In the genomic region with DNA sequence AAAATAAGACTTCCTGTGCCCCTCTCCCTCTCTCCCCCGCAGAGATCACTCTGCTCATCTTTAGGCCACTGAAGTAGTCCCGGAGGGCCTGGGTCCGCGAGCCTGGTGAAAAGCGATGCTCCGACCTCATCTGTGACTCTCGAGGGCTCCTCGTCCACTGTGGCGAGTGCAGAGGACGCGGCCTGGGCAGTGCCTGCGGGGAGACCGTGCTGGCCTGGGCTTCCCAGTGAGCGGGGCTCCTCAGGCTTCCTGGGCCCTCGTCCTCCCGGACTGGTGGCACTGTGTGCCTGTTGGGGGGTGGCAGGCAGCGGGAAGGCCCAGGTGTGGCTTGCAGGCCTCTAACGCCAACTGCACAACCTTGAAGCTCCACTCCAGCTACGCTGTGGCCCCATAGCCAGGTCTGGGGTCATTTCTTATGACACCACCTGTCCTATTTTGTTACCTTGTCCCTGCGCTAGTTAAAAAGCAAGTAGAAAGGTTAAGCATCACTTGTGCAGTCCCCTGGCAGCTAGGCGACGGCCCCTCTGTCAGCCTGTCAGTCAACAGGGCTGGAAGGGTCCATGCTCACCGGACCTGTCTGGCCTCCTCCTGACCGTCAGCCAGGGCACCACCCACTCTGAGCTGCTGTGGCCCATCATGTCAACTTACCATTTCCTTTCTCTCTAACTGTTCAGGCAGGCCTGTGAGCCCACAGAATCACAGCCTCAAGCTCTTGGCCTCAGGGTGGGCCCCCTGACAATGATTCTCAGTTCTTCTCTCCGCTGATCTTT, we compare ENCODE assay signal across 23 cellular contexts. TPM values are rescaled to one million over a fixed set of nuclear protein-coding genes. Genes with fewer than 3 reads are reported as not detected.
"Had no signal": no experiment of that assay in that cellular context is flagged by ENCODE, and none has a peak within 500 bp of the region (broad histone marks: within the 10 kb centered on the region; RNA-seq: fewer than 3 reads in every experiment).

No MANE protein-coding gene starts in this region.

- ATAC-seq: WTC11 had no signal

- H3K9me3 Mint-ChIP-seq: activated CD4-positive, alpha-beta T cell treated with anti-CD3 and anti-CD28 coated beads, Interleukin-2, amount 10 ng/mL, durations not matched to agents 24 days and 14 days; activated naive CD4-positive, alpha-beta T cell treated with anti-CD3 and anti-CD28 coated beads, Interleukin-2, amount 50 U/mL, for 24 hours; activated T-cell treated with anti-CD3 and anti-CD28 coated beads, Interleukin-2, amount 50 U/mL, for 24 hours; activated T-helper 1 cell treated with anti-CD3 and anti-CD28 coated beads, Interleukin-12 subunit alpha, Interleukin-12 subunit beta, Interleukin-2, Interleukin-4 antibody, amounts not matched to agents 30 ng/mL and 10 ng/mL and 1 ng/mL, durations not matched to agents 14 hours and 24 hours and 36 hours; central memory CD8-positive, alpha-beta T cell; T-helper 1 cell treated with Interleukin-12 subunit alpha and Interleukin-12 subunit beta and Interleukin-4 antibody, amounts not matched to agents 30 μg/mL and 1 μg/mL, for 36 hours; WTC11 had no signal

- H3K4me1 Mint-ChIP-seq: activated CD4-positive, alpha-beta T cell treated with anti-CD3 and anti-CD28 coated beads, Interleukin-2, amount 10 ng/mL, durations not matched to agents 24 days and 14 days; activated naive CD4-positive, alpha-beta T cell treated with anti-CD3 and anti-CD28 coated beads, Interleukin-2, amount 50 U/mL, for 24 hours; central memory CD8-positive, alpha-beta T cell had no signal

- H3K27ac Mint-ChIP-seq: activated CD4-positive, alpha-beta T cell treated with anti-CD3 and anti-CD28 coated beads, Interleukin-2, amount 10 ng/mL, durations not matched to agents 24 days and 14 days; activated naive CD4-positive, alpha-beta T cell treated with anti-CD3 and anti-CD28 coated beads, Interleukin-2, amount 50 U/mL, for 24 hours; activated T-cell treated with anti-CD3 and anti-CD28 coated beads, Interleukin-2, amount 50 U/mL, for 24 hours; activated T-helper 1 cell treated with anti-CD3 and anti-CD28 coated beads, Interleukin-12 subunit alpha, Interleukin-12 subunit beta, Interleukin-2, Interleukin-4 antibody, amounts not matched to agents 30 ng/mL and 10 ng/mL and 1 ng/mL, durations not matched to agents 14 hours and 24 hours and 36 hours; T-helper 1 cell treated with Interleukin-12 subunit alpha and Interleukin-12 subunit beta and Interleukin-4 antibody, amounts not matched to agents 30 μg/mL and 1 μg/mL, for 36 hours; WTC11 had no signal

- DNase-seq: activated CD4-positive, alpha-beta T cell treated with anti-CD3 and anti-CD28 coated beads, Interleukin-2, amount 10 ng/mL, durations not matched to agents 24 days and 14 days; activated CD4-positive, alpha-beta T cell treated with anti-CD3 and anti-CD28 coated beads, Interleukin-2, amount 50 U/mL, for 48 hours; activated CD4-positive, CD25-positive, alpha-beta regulatory T cell treated with anti-CD3 and anti-CD28 coated beads, Interleukin-2, amount 50 U/mL, for 72 hours; activated effector memory CD4-positive, alpha-beta T cell treated with Interleukin-2 at 50 U/mL for 16 hours; activated naive CD4-positive, alpha-beta T cell; activated T-cell treated with anti-CD3 and anti-CD28 coated beads, Interleukin-2, amount 50 U/mL, for 24 hours; aorta; Karpas-422; NCI-H1105 treated with DMSO at 0.1 percent for 48 hours; NCI-H1436 treated with DMSO at 0.1 percent for 48 hours; NCI-H187; NCI-H2081; NCI-H2171; NCI-H226; NCI-H526; NCI-H774; SW 1271 had no signal

- H3K36me3 Mint-ChIP-seq: activated naive CD4-positive, alpha-beta T cell treated with anti-CD3 and anti-CD28 coated beads, Interleukin-2, amount 50 U/mL, for 24 hours; WTC11 had no signal

- H3K4me3 Mint-ChIP-seq: activated CD4-positive, alpha-beta T cell treated with anti-CD3 and anti-CD28 coated beads, Interleukin-2, amount 10 ng/mL, durations not matched to agents 24 days and 14 days; activated naive CD4-positive, alpha-beta T cell treated with anti-CD3 and anti-CD28 coated beads, Interleukin-2, amount 50 U/mL, for 24 hours; activated T-cell treated with anti-CD3 and anti-CD28 coated beads, Interleukin-2, amount 50 U/mL, for 24 hours; activated T-helper 1 cell treated with anti-CD3 and anti-CD28 coated beads, Interleukin-12 subunit alpha, Interleukin-12 subunit beta, Interleukin-2, Interleukin-4 antibody, amounts not matched to agents 30 ng/mL and 10 ng/mL and 1 ng/mL, durations not matched to agents 14 hours and 24 hours and 36 hours; central memory CD8-positive, alpha-beta T cell; T-helper 1 cell treated with Interleukin-12 subunit alpha and Interleukin-12 subunit beta and Interleukin-4 antibody, amounts not matched to agents 30 μg/mL and 1 μg/mL, for 36 hours; WTC11 had no signal

RNA-seq across cellular contexts. Expression of a gene that starts 20.5 kb away (rescaled TPM):
- total RNA-seq: activated CD4-positive, alpha-beta T cell treated with anti-CD3 and anti-CD28 coated beads, Interleukin-2, amount 10 ng/mL, durations not matched to agents 24 days and 14 days; activated T-helper 1 cell treated with anti-CD3 and anti-CD28 coated beads, Interleukin-12 subunit alpha, Interleukin-12 subunit beta, Interleukin-2, Interleukin-4 antibody, amounts not matched to agents 30 ng/mL and 10 ng/mL and 1 ng/mL, durations not matched to agents 14 hours and 24 hours and 36 hours; aorta; bronchial epithelial cell had no signal
